Comparison of ENCODE assay signal across 10 cellular contexts in genomic region chr19:18090545-18091216, GRCh38. TPM values are rescaled to one million over a fixed set of nuclear protein-coding genes. Genes with fewer than 3 reads are reported as not detected.
DNase-seq lines count a peak whose midpoint lies in the region; ATAC-seq, FAIRE-seq and TF ChIP-seq lines count a peak whose summit lies in the region.
"Had no signal": no experiment of that assay in that cellular context is flagged by ENCODE, and none has a peak within 500 bp of the region (broad histone marks: within the 10 kb centered on the region; RNA-seq: fewer than 3 reads in every experiment).

No MANE protein-coding gene starts in this region.

- peaks cover 44% of the 10 kb centered on the region for H3K4me1 Mint-ChIP-seq in central memory CD8-positive, alpha-beta T cell
- H3K4me1 Mint-ChIP-seq in memory B cell, result peaks cover 42% of the 10 kb centered on the region

- H3K4me1 ChIP-seq in HAP-1 (peaks cover 2% of the 10 kb centered on the region; the same call in 1 of the 2 replicates), kidney (ENCODE audit: control insufficient read depth in 1 of 2, insufficient read depth in 1 of 2, low read depth in 1 of 2, low read length in 2 of 2) (no peaks in the 10 kb centered on the region), breast epithelium (no peaks in the 10 kb centered on the region)

- peak overlapping the region; percentile 99 for H3K27ac Mint-ChIP-seq in central memory CD8-positive, alpha-beta T cell (ENCODE audit: low read depth)
- H3K27ac Mint-ChIP-seq in memory B cell, result peak overlapping the region; percentile 93

- H3K4me3 Mint-ChIP-seq in central memory CD8-positive, alpha-beta T cell, result peak overlapping the region; percentile 74
- H3K4me3 Mint-ChIP-seq in memory B cell, result peak overlapping the region; percentile 41
- H3K4me3 Mint-ChIP-seq: HFFc6 had no signal

- no peak for FAIRE-seq in kidney (lab: Jason Lieb, UNC)

- H3K36me3 ChIP-seq in HAP-1 (replicated peaks) (no peaks in the 10 kb centered on the region), kidney (ENCODE audit: control insufficient read depth in 1 of 2, insufficient read depth in 2 of 2, low read length in 2 of 2) (no peaks in the 10 kb centered on the region), breast epithelium (no peaks in the 10 kb centered on the region)

- intact Hi-C loops in kidney (cut with DNase I) (no loop called here), breast epithelium (cut with DNase I; ENCODE audit: low total_unique reads) (no loop called here)

- H3K36me3 Mint-ChIP-seq in central memory CD8-positive, alpha-beta T cell (ENCODE audit: insufficient read depth), result peaks cover 24% of the 10 kb centered on the region
- H3K36me3 Mint-ChIP-seq in memory B cell, result no peaks in the 10 kb centered on the region

- H3K9me3 ChIP-seq in HAP-1 (no peaks in the 10 kb centered on the region), kidney (ENCODE audit: control insufficient read depth in 1 of 2, low read length in 2 of 2) (no peaks in the 10 kb centered on the region), breast epithelium (no peaks in the 10 kb centered on the region)

- no peak for TF ChIP-seq CTCF in kidney (IDR thresholded peaks at IDR 0.05; ENCODE audit: borderline replicate concordance, extremely low read depth, insufficient read depth)
- TF ChIP-seq CTCF in breast epithelium (IDR thresholded peaks at IDR 0.05), result no peak

- peak; percentile 54 for DNase-seq in Ammon's horn (ENCODE audit: low spot score)
- DNase-seq in M059J (ENCODE audit: low read depth), result peak; percentile 55
- no peak for DNase-seq in central memory CD8-positive, alpha-beta T cell (ENCODE audit: low spot score in 2 of 2)
- DNase-seq in memory B cell (ENCODE audit: low spot score in 2 of 2), result no peak
- no peak for DNase-seq in HAP-1 (ENCODE audit: low spot score in 2 of 2)
- DNase-seq in kidney, result no peak
- DNase-seq in breast epithelium (ENCODE audit: low spot score in 2 of 2), result no peak
- DNase-seq: HFFc6, NCI-H526 treated with DMSO at 0.1 percent for 48 hours had no signal

- H3K27me3 Mint-ChIP-seq in central memory CD8-positive, alpha-beta T cell, result no peaks in the 10 kb centered on the region
- no peaks in the 10 kb centered on the region for H3K27me3 Mint-ChIP-seq in memory B cell

- H3K27me3 ChIP-seq in HAP-1 (ENCODE audit: low read depth) (no peaks in the 10 kb centered on the region), breast epithelium (no peaks in the 10 kb centered on the region)

- H3K4me3 ChIP-seq in HAP-1, result no peak overlapping the region
- no peak overlapping the region for H3K4me3 ChIP-seq in kidney (ENCODE audit: low read length in 2 of 2)
- H3K4me3 ChIP-seq in breast epithelium, result no peak overlapping the region

- H3K9me3 Mint-ChIP-seq in central memory CD8-positive, alpha-beta T cell, result no peaks in the 10 kb centered on the region
- no peaks in the 10 kb centered on the region for H3K9me3 Mint-ChIP-seq in memory B cell
- H3K9me3 Mint-ChIP-seq: HFFc6 had no signal

- H3K27ac ChIP-seq in kidney (ENCODE audit: low read depth in 2 of 2, low read length in 2 of 2) (no peak overlapping the region), breast epithelium (peak overlapping the region in 1 of 2 donors; percentile 48)

- in situ Hi-C loops in HAP-1 (cut with MboI; ENCODE audit: low sequenced_read_pairs), result no loop called here

- H3K9ac ChIP-seq in kidney (ENCODE audit: low read length in 2 of 2), result no peak overlapping the region

- TF ChIP-seq POLR2A in breast epithelium (IDR thresholded peaks at IDR 0.05), result no peak

- ATAC-seq in central memory CD8-positive, alpha-beta T cell (replicated peaks; ENCODE audit: extremely low read depth, poor library complexity, severe bottlenecking), result no peak
- ATAC-seq in memory B cell (ENCODE audit: low read depth) (no peak), HG02970 (IDR thresholded peaks at IDR 0.05; ENCODE audit: low FRiP score, unreplicated experiment) (no peak)

RNA-seq across cellular contexts. Expression of gene IL12RB1, which starts 3.9 kb away (rescaled TPM):
- 2.3 and 3.8 TPM in 2 replicates for total RNA-seq in M059J (2014; rRNA removed; shearing (Covaris generic))
- total RNA-seq in kidney, result 3.2 TPM
- 0.45 TPM for polyA plus RNA-seq in kidney (ENCODE audit: insufficient read depth, low read depth, low replicate concordance)
- 1 to 10 TPM in 2 of 3 donors, under 1 TPM in 1; 0.98 to 2.1 (median 1.6) TPM for total RNA-seq in breast epithelium

RNA-seq across cellular contexts. Expression of gene MAST3, which starts 6.9 kb away (rescaled TPM):
- 2.3 and 4.6 TPM in 2 replicates for total RNA-seq in M059J (2014; rRNA removed; shearing (Covaris generic))
- total RNA-seq in kidney (16.0 TPM), breast epithelium (1 to 10 TPM; 5.6 to 8.5 (median 6.2) TPM)
- 5.6 TPM for polyA plus RNA-seq in kidney (ENCODE audit: insufficient read depth, low read depth, low replicate concordance)

Comparison
In these comparisons a context has a peak if more than half of its experiments do, and no peak if none do; other contexts are left out.
1. DNase-seq: peak in Ammon's horn (single experiment) and M059J (single experiment); none in central memory CD8-positive, alpha-beta T cell (0 of 2), memory B cell (0 of 2), HAP-1 (0 of 2), kidney (single experiment) and breast epithelium (0 of 2).